10 cellular contexts compared by ENCODE assay signal in the genomic region with DNA sequence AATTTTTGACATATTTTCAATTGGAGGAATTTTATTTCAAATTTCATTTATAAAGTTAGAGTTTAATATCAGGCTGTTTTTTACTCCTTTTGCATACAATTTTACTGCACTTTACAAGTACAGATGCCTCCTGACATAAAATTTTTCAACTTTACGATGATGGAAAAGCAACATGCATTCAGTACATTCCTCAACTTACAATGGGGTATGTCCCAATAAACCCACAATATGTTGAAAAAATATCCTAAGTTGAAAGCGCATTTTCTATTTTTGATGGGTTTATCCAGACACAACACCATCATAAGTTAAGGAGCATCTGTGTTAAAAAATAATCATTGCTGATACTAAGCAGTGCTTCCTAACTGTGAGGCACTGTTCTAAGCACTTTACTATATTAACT. TPM values are rescaled to one million over a fixed set of nuclear protein-coding genes. Genes with fewer than 3 reads are reported as not detected.
"Had no signal": no experiment of that assay in that cellular context is flagged by ENCODE, and none has a peak within 500 bp of the region (broad histone marks: within the 10 kb centered on the region; RNA-seq: fewer than 3 reads in every experiment).

No MANE protein-coding gene starts in this region.

- DNase-seq: GM23248, GOT3, H7, HFFc6, IMR-90, KG1 had no signal

- H3K36me3 ChIP-seq: HAP-1 had no signal

- ATAC-seq: HCT116, K562 had no signal

- H3K9me3 ChIP-seq: HAP-1 had no signal

- H3K4me3 ChIP-seq: GM23248, HAP-1, K562 had no signal

- H3K27ac ChIP-seq: GM23248, HL-60 had no signal

RNA-seq across cellular contexts. Expression of gene TMEM156, which starts 34.2 kb away (rescaled TPM):
- total RNA-seq: GM23248, H7 had no signal
